26 cellular contexts compared by ENCODE assay signal in genomic region chr4:9936128-9936644, GRCh38.
"Had no signal": no experiment of that assay in that cellular context is flagged by ENCODE, and none has a peak within 500 bp of the region (broad histone marks: within the 10 kb centered on the region; RNA-seq: fewer than 3 reads in every experiment).

No MANE protein-coding gene starts in this region.

- H3K27ac Mint-ChIP-seq: activated CD8-positive, alpha-beta T cell treated with anti-CD3 and anti-CD28 coated beads for 36 hours; activated naive CD4-positive, alpha-beta T cell treated with anti-CD3 and anti-CD28 coated beads, Interleukin-2, amount 10 ng/mL, durations not matched to agents 7 days and 5 days; activated T-cell treated with anti-CD3 and anti-CD28 coated beads, Interleukin-2, amount 50 U/mL, for 72 hours; activated T-helper 2 cell treated with anti-CD3 and anti-CD28 coated beads, Interferon-gamma antibody, Interleukin-2, Interleukin-4, amounts not matched to agents 10 μg/mL and 5 μg/mL and 100 μg/mL, durations not matched to agents 14 hours and 24 hours and 36 hours; T-helper 1 cell treated with Interleukin-12 subunit alpha and Interleukin-12 subunit beta and Interleukin-4 antibody, amounts not matched to agents 30 μg/mL and 1 μg/mL, for 36 hours had no signal

- H3K4me3 ChIP-seq: ascending aorta, body of pancreas, MG63, SJCRH30 had no signal

- DNase-seq: activated CD4-positive, alpha-beta T cell treated with anti-CD3 and anti-CD28 coated beads for 4 hours; activated CD8-positive, alpha-beta memory T cell treated with anti-CD3 and anti-CD28 coated beads, Interleukin-2, amount 50 U/mL, for 4 hours; activated CD8-positive, alpha-beta T cell treated with anti-CD3 and anti-CD28 coated beads for 36 hours; activated gamma-delta T cell treated with Interleukin-2 at 50 U/mL for 16 hours; activated naive CD4-positive, alpha-beta T cell treated with anti-CD3 and anti-CD28 coated beads, Interleukin-2, amount 10 ng/mL, durations not matched to agents 7 days and 5 days; activated T-cell treated with anti-CD3 and anti-CD28 coated beads, Interleukin-2, amount 50 U/mL, for 72 hours; amniotic stem cell; body of pancreas; MG63; NCI-H1105 treated with DMSO at 0.1 percent for 48 hours; NCI-H1436 treated with DMSO at 0.1 percent for 48 hours; NCI-H187; NCI-H2081; NCI-H2227 treated with DMSO at 0.1 percent for 48 hours; NCI-H526; NCI-H82; RPMI8226; SJCRH30; T-helper 9 cell had no signal

- H3K27ac ChIP-seq: ascending aorta, body of pancreas, SJCRH30 had no signal

- H3K36me3 ChIP-seq: ascending aorta, MG63, SJCRH30 had no signal

- H3K9me3 ChIP-seq: ascending aorta, body of pancreas, MG63, SJCRH30 had no signal

- H3K27me3 Mint-ChIP-seq: activated CD8-positive, alpha-beta T cell treated with anti-CD3 and anti-CD28 coated beads for 36 hours; activated naive CD4-positive, alpha-beta T cell treated with anti-CD3 and anti-CD28 coated beads, Interleukin-2, amount 10 ng/mL, durations not matched to agents 7 days and 5 days; central memory CD8-positive, alpha-beta T cell had no signal

- ATAC-seq: activated CD4-positive, CD25-positive, alpha-beta regulatory T cell treated with anti-CD3 and anti-CD28 coated beads, Interleukin-2, amount 50 U/mL, for 24 hours; activated CD8-positive, alpha-beta T cell treated with anti-CD3 and anti-CD28 coated beads for 36 hours; body of pancreas; Panc1; Right ventricle myocardium inferior had no signal

- H3K36me3 Mint-ChIP-seq: activated naive CD4-positive, alpha-beta T cell treated with anti-CD3 and anti-CD28 coated beads, Interleukin-2, amount 10 ng/mL, durations not matched to agents 7 days and 5 days had no signal

- H3K27me3 ChIP-seq: ascending aorta, body of pancreas, MG63 had no signal

- H3K4me1 ChIP-seq: ascending aorta, body of pancreas, SJCRH30 had no signal

- H3K9me3 Mint-ChIP-seq: activated CD8-positive, alpha-beta T cell treated with anti-CD3 and anti-CD28 coated beads for 36 hours; activated naive CD4-positive, alpha-beta T cell treated with anti-CD3 and anti-CD28 coated beads, Interleukin-2, amount 10 ng/mL, durations not matched to agents 7 days and 5 days; activated T-helper 2 cell treated with anti-CD3 and anti-CD28 coated beads, Interferon-gamma antibody, Interleukin-2, Interleukin-4, amounts not matched to agents 10 μg/mL and 5 μg/mL and 100 μg/mL, durations not matched to agents 14 hours and 24 hours and 36 hours; central memory CD8-positive, alpha-beta T cell; T-helper 1 cell treated with Interleukin-12 subunit alpha and Interleukin-12 subunit beta and Interleukin-4 antibody, amounts not matched to agents 30 μg/mL and 1 μg/mL, for 36 hours had no signal

- H3K4me1 Mint-ChIP-seq: activated naive CD4-positive, alpha-beta T cell treated with anti-CD3 and anti-CD28 coated beads, Interleukin-2, amount 10 ng/mL, durations not matched to agents 7 days and 5 days; central memory CD8-positive, alpha-beta T cell had no signal

- H3K4me3 Mint-ChIP-seq: activated CD8-positive, alpha-beta T cell treated with anti-CD3 and anti-CD28 coated beads for 36 hours; activated naive CD4-positive, alpha-beta T cell treated with anti-CD3 and anti-CD28 coated beads, Interleukin-2, amount 10 ng/mL, durations not matched to agents 7 days and 5 days; activated T-cell treated with anti-CD3 and anti-CD28 coated beads, Interleukin-2, amount 50 U/mL, for 72 hours; central memory CD8-positive, alpha-beta T cell; T-helper 1 cell treated with Interleukin-12 subunit alpha and Interleukin-12 subunit beta and Interleukin-4 antibody, amounts not matched to agents 30 μg/mL and 1 μg/mL, for 36 hours had no signal
